Comparison of ENCODE assay signal across 23 cellular contexts in genomic region chr21:19832551-19832950, GRCh38.
DNase-seq lines count a peak whose midpoint lies in the region; ATAC-seq, FAIRE-seq and TF ChIP-seq lines count a peak whose summit lies in the region.
"Had no signal": no experiment of that assay in that cellular context is flagged by ENCODE, and none has a peak within 500 bp of the region (broad histone marks: within the 10 kb centered on the region; RNA-seq: fewer than 3 reads in every experiment).

No MANE protein-coding gene starts in this region.

- H3K4me2 ChIP-seq in K562 (ENCODE audit: insufficient read depth, low read length): no peak overlapping the region
- H3K4me2 ChIP-seq: A549; BLaER1 treated with 17β-estradiol and CSF1 and Interleukin-3, amounts not matched to agents 10 nM and 100 nM had no signal

- DNase-seq in OCI-M1 (lab: John Stamatoyannopoulos, UW) (peak; percentile 24), K562 (ENCODE audit: extremely low read depth in 1 of 4, low spot score in 3 of 4) (no peak), frontal cortex (ENCODE audit: low spot score in 2 of 2) (no peak), left lung (no peak), HTR-8/SVneo (ENCODE audit: insufficient read length, low spot score) (no peak)
- DNase-seq: 8988T; AML-193; Caco-2; Calu3; CD4-positive, alpha-beta T cell; CD8-positive, alpha-beta T cell; DMS79 treated with DMSO at 0.1 percent for 48 hours; GF-D8 had no signal

- H3K9me1 ChIP-seq in K562 (ENCODE audit: control insufficient read depth, insufficient read depth, low read length): no peaks in the 10 kb centered on the region

- no TSS peak for BruUV-seq in K562 (replicated peaks; lab: Mats Ljungman, UMichigan)

- H3K79me2 ChIP-seq in K562 (ENCODE audit: control insufficient read depth, insufficient read depth, low read length): no peaks in the 10 kb centered on the region

- H3K4me3 ChIP-seq in K562: no peak overlapping the region
- no peak overlapping the region for H3K4me3 ChIP-seq in left lung
- H3K4me3 ChIP-seq: A549; BLaER1 treated with 17β-estradiol and CSF1 and Interleukin-3, amounts not matched to agents 10 nM and 100 nM had no signal

- H3K9me3 ChIP-seq in K562 (replicated peaks; ENCODE audit: control insufficient read depth, insufficient read depth, low read depth, low read length) (no peaks in the 10 kb centered on the region), left lung (no peaks in the 10 kb centered on the region)
- H3K9me3 ChIP-seq: A549; BLaER1 treated with 17β-estradiol and CSF1 and Interleukin-3, amounts not matched to agents 10 nM and 100 nM; Caco-2 had no signal

- no peaks in the 10 kb centered on the region for H4K20me1 ChIP-seq in K562 (replicated peaks; ENCODE audit: control insufficient read depth, insufficient read depth, low read length)
- H4K20me1 ChIP-seq: BLaER1 treated with 17β-estradiol and CSF1 and Interleukin-3, amounts not matched to agents 10 nM and 100 nM had no signal

- no peak for TF ChIP-seq RAD21 in K562 (CRISPR knock-in tag; conservative IDR thresholded peaks at IDR 0.05 in 1 of 2, IDR thresholded peaks at IDR 0.05 in 1 of 2)

- TF ChIP-seq CTCF in K562 (IDR thresholded peaks at IDR 0.05 in 2 of 3, conservative IDR thresholded peaks at IDR 0.05 in 1 of 3; ENCODE audit: insufficient read depth in 2 of 3, low read depth in 1 of 3, low read length in 3 of 3) (no peak), left lung (IDR thresholded peaks at IDR 0.05) (no peak)

- FAIRE-seq in A204.1 (lab: Jason Lieb, UNC): peak; percentile 82
- FAIRE-seq in K562 (lab: Jason Lieb, UNC): no peak
- peak; percentile 78 for FAIRE-seq in frontal cortex (lab: Jason Lieb, UNC)
- no peak for FAIRE-seq in HTR-8/SVneo (lab: Jason Lieb, UNC)
- FAIRE-seq: A549, D721Med, G401.6, GM12891, GM19239 had no signal

- 20% methylated on average over 2 of the region's 2 CpGs for WGBS in K562 (ENCODE audit: insufficient coverage, low coverage, missing lambda C conversion rate)

- POLR2A ChIA-PET in K562 (lab: Yijun Ruan, JAX): interaction anchor here (1.2 kb wide), 1 partner anchor 13 kb away, joined by 3 read pairs; no protein-coding TSS in a partner anchor

- TF ChIP-seq EP300 in K562 (IDR thresholded peaks at IDR 0.05; ENCODE audit: low read length): no peak

- no peak overlapping the region for H3K9ac ChIP-seq in K562 (ENCODE audit: insufficient read depth in 1 of 2, low read depth in 2 of 2, low read length in 2 of 2)
- H3K9ac ChIP-seq: BLaER1 treated with 17β-estradiol and CSF1 and Interleukin-3, amounts not matched to agents 10 nM and 100 nM had no signal

- H3K27me3 ChIP-seq in K562 (ENCODE audit: control insufficient read depth in 2 of 2, insufficient read depth in 2 of 2, low read length in 2 of 2) (no peaks in the 10 kb centered on the region), left lung (no peaks in the 10 kb centered on the region)
- H3K27me3 ChIP-seq: BLaER1 treated with 17β-estradiol and CSF1 and Interleukin-3, amounts not matched to agents 10 nM and 100 nM had no signal

- intact Hi-C loops in K562 (cut with micrococcal nuclease): no loop called here
- intact Hi-C loops in left lung (cut with DNase I): no loop called here

- TF ChIP-seq POLR2A in K562 (conservative IDR thresholded peaks at IDR 0.05): no peak

- in situ Hi-C loops in K562 (cut with MboI): no loop called here

- H3K27ac ChIP-seq in K562 (ENCODE audit: extremely low read depth, low read depth, low read length) (no peak overlapping the region), left lung (no peak overlapping the region)
- H3K27ac ChIP-seq: A549; BLaER1 treated with 17β-estradiol and CSF1 and Interleukin-3, amounts not matched to agents 10 nM and 100 nM; C4-2B had no signal

- H3K36me3 ChIP-seq in K562 (ENCODE audit: control insufficient read depth, insufficient read depth, low read length) (no peaks in the 10 kb centered on the region), left lung (no peaks in the 10 kb centered on the region)
- H3K36me3 ChIP-seq: BLaER1 treated with 17β-estradiol and CSF1 and Interleukin-3, amounts not matched to agents 10 nM and 100 nM had no signal

- CTCF ChIA-PET in K562 (lab: Yijun Ruan, JAX; ENCODE audit: low intra/inter-chr PET ratio): no interaction called here

- ATAC-seq in K562 (no peak), GM21360 (IDR thresholded peaks at IDR 0.05; ENCODE audit: unreplicated experiment) (no peak), left lung (no peak), HG03175 (IDR thresholded peaks at IDR 0.05; ENCODE audit: unreplicated experiment) (no peak)
- ATAC-seq: A549; CD8-positive, alpha-beta T cell had no signal

- no peak overlapping the region for H2AFZ ChIP-seq in K562 (ENCODE audit: low read depth, low read length)

- H3K4me1 ChIP-seq in K562 (replicated peaks in 1 of 2; ENCODE audit: control insufficient read depth in 2 of 2, insufficient read depth in 2 of 2, low read length in 2 of 2) (no peaks in the 10 kb centered on the region), left lung (no peaks in the 10 kb centered on the region)
- H3K4me1 ChIP-seq: A549, Caco-2 had no signal

TF ChIP-seq in K562, 482 proteins besides CTCF, POLR2A, EP300 and RAD21:
- TF ChIP-seq TFAM (CRISPR knock-in tag; conservative IDR thresholded peaks at IDR 0.05) (no peak), CEBPB (tag; IDR thresholded peaks at IDR 0.05) (peak; percentile 62), CEBPG (CRISPR knock-in tag; IDR thresholded peaks at IDR 0.05) (no peak), CEBPG (tag; conservative IDR thresholded peaks at IDR 0.05 in 1 of 2, IDR thresholded peaks at IDR 0.05 in 1 of 2) (peak in 1 of 2 experiments; percentile 64; a peak in 2 of 4 replicates)
